Comparison of ENCODE assay signal across 1 cellular context in genomic region chr10:75111367-75111905, GRCh38.
TF ChIP-seq lines count a peak whose summit lies in the region.

Gene SAMD8 (plus strand): TSS chr10:75111656. CDS start chr10:75150529, 38,873 bp downstream.

TF ChIP-seq in HEK293, 187 proteins besides CTCF, POLR2A, EP300 and RAD21 (continued from another document and continues in another):
- TF ChIP-seq ZSCAN4 (tag by site-specific recombination; IDR thresholded peaks at IDR 0.05) (0 out of 2 replicates have a peak, but pooled peaks have one; percentile 17), ZNF211 (tag by site-specific recombination; IDR thresholded peaks at IDR 0.05; ENCODE audit: low read depth) (no peak), ZNF529 (tag by site-specific recombination; IDR thresholded peaks at IDR 0.05; ENCODE audit: insufficient replicate concordance) (no peak), ZNF670 (tag by site-specific recombination; IDR thresholded peaks at IDR 0.05; ENCODE audit: low read depth) (no peak), BCL6B (tag by site-specific recombination; IDR thresholded peaks at IDR 0.05) (no peak), ZNF362 (tag by site-specific recombination; IDR thresholded peaks at IDR 0.05) (no peak), SCRT1 (tag by site-specific recombination; IDR thresholded peaks at IDR 0.05; ENCODE audit: borderline replicate concordance) (no peak), ZNF501 (tag by site-specific recombination; IDR thresholded peaks at IDR 0.05) (peak; percentile 94), ZBTB11 (tag by site-specific recombination; conservative IDR thresholded peaks at IDR 0.05; ENCODE audit: low read depth) (no peak; the same call in 1 of the 2 replicates), ZNF146 (tag by site-specific recombination; IDR thresholded peaks at IDR 0.05) (no peak; the same call in 1 of the 2 replicates), ZBTB7A (tag by site-specific recombination; IDR thresholded peaks at IDR 0.05; ENCODE audit: low read depth) (peak; percentile 56; the same call in 1 of the 2 replicates), ZBTB17 (tag by site-specific recombination; IDR thresholded peaks at IDR 0.05) (no peak), KLF17 (tag by site-specific recombination; IDR thresholded peaks at IDR 0.05) (0 out of 2 replicates have a peak, but pooled peaks have one; percentile 40), ZNF239 (tag by site-specific recombination; IDR thresholded peaks at IDR 0.05) (no peak), ZNF830 (tag by site-specific recombination; IDR thresholded peaks at IDR 0.05; ENCODE audit: low read depth) (no peak), ZNF423 (tag by site-specific recombination; IDR thresholded peaks at IDR 0.05) (no peak), SALL2 (tag by site-specific recombination; IDR thresholded peaks at IDR 0.05; ENCODE audit: borderline replicate concordance) (no peak), ZNF37A (tag by site-specific recombination; IDR thresholded peaks at IDR 0.05) (no peak), ZNF521 (tag by site-specific recombination; IDR thresholded peaks at IDR 0.05) (no peak), ZNF24 (tag by site-specific recombination; IDR thresholded peaks at IDR 0.05) (peak; percentile 61; the same call in 1 of the 2 replicates), ZIC2 (tag by site-specific recombination; IDR thresholded peaks at IDR 0.05) (peak; percentile 33), BCL11A (tag by site-specific recombination; IDR thresholded peaks at IDR 0.05; ENCODE audit: low read depth) (0 out of 2 replicates have a peak, but pooled peaks have one; percentile 35), ZNF184 (tag by site-specific recombination; IDR thresholded peaks at IDR 0.05) (no peak), ZNF645 (tag by site-specific recombination; IDR thresholded peaks at IDR 0.05) (no peak), ZBTB21 (tag by site-specific recombination; IDR thresholded peaks at IDR 0.05) (no peak), ZNF654 (tag by site-specific recombination; IDR thresholded peaks at IDR 0.05; ENCODE audit: low read depth) (no peak), ZNF76 (tag by site-specific recombination; IDR thresholded peaks at IDR 0.05; ENCODE audit: borderline replicate concordance, low read depth) (peak; percentile 73), INSM2 (tag by site-specific recombination; IDR thresholded peaks at IDR 0.05) (0 out of 2 replicates have a peak, but pooled peaks have one; percentile 10), ZNF560 (tag by site-specific recombination; IDR thresholded peaks at IDR 0.05; ENCODE audit: borderline replicate concordance) (no peak), ZNF223 (tag by site-specific recombination; IDR thresholded peaks at IDR 0.05) (no peak), ZNF16 (tag by site-specific recombination; IDR thresholded peaks at IDR 0.05; ENCODE audit: low read depth) (no peak), GLI2 (tag by site-specific recombination; IDR thresholded peaks at IDR 0.05; ENCODE audit: borderline replicate concordance, low read depth) (no peak), ZNF391 (tag by site-specific recombination; IDR thresholded peaks at IDR 0.05; ENCODE audit: borderline replicate concordance, low read depth) (0 out of 2 replicates have a peak, but pooled peaks have one; percentile 38), ZNF623 (tag by site-specific recombination; IDR thresholded peaks at IDR 0.05) (no peak), ZSCAN18 (tag by site-specific recombination; IDR thresholded peaks at IDR 0.05) (no peak), YY1 (tag by site-specific recombination; IDR thresholded peaks at IDR 0.05) (peak; percentile 37; the same call in 1 of the 2 replicates), GLI4 (tag by site-specific recombination; IDR thresholded peaks at IDR 0.05) (no peak), KLF10 (tag by site-specific recombination; IDR thresholded peaks at IDR 0.05) (peak; percentile 69), SETDB1 (IDR thresholded peaks at IDR 0.05; ENCODE audit: insufficient read length, low read length) (no peak), ZNF114 (tag by site-specific recombination; IDR thresholded peaks at IDR 0.05) (no peak), ZNF473 (tag by site-specific recombination; IDR thresholded peaks at IDR 0.05) (no peak), ZNF138 (tag by site-specific recombination; IDR thresholded peaks at IDR 0.05; ENCODE audit: borderline replicate concordance) (no peak), ZNF776 (tag by site-specific recombination; IDR thresholded peaks at IDR 0.05; ENCODE audit: borderline replicate concordance) (no peak)
- TF ChIP-seq, protein P1, sequence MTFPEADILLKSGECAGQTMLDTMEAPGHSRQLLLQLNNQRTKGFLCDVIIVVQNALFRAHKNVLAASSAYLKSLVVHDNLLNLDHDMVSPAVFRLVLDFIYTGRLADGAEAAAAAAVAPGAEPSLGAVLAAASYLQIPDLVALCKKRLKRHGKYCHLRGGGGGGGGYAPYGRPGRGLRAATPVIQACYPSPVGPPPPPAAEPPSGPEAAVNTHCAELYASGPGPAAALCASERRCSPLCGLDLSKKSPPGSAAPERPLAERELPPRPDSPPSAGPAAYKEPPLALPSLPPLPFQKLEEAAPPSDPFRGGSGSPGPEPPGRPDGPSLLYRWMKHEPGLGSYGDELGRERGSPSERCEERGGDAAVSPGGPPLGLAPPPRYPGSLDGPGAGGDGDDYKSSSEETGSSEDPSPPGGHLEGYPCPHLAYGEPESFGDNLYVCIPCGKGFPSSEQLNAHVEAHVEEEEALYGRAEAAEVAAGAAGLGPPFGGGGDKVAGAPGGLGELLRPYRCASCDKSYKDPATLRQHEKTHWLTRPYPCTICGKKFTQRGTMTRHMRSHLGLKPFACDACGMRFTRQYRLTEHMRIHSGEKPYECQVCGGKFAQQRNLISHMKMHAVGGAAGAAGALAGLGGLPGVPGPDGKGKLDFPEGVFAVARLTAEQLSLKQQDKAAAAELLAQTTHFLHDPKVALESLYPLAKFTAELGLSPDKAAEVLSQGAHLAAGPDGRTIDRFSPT (tag by site-specific recombination; IDR thresholded peaks at IDR 0.05), result no peak
- TF ChIP-seq, protein P2, sequence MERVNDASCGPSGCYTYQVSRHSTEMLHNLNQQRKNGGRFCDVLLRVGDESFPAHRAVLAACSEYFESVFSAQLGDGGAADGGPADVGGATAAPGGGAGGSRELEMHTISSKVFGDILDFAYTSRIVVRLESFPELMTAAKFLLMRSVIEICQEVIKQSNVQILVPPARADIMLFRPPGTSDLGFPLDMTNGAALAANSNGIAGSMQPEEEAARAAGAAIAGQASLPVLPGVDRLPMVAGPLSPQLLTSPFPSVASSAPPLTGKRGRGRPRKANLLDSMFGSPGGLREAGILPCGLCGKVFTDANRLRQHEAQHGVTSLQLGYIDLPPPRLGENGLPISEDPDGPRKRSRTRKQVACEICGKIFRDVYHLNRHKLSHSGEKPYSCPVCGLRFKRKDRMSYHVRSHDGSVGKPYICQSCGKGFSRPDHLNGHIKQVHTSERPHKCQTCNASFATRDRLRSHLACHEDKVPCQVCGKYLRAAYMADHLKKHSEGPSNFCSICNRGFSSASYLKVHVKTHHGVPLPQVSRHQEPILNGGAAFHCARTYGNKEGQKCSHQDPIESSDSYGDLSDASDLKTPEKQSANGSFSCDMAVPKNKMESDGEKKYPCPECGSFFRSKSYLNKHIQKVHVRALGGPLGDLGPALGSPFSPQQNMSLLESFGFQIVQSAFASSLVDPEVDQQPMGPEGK (tag by site-specific recombination; IDR thresholded peaks at IDR 0.05), result peak; percentile 94; the same call in 1 of the 2 replicates
- TF ChIP-seq, protein P3, sequence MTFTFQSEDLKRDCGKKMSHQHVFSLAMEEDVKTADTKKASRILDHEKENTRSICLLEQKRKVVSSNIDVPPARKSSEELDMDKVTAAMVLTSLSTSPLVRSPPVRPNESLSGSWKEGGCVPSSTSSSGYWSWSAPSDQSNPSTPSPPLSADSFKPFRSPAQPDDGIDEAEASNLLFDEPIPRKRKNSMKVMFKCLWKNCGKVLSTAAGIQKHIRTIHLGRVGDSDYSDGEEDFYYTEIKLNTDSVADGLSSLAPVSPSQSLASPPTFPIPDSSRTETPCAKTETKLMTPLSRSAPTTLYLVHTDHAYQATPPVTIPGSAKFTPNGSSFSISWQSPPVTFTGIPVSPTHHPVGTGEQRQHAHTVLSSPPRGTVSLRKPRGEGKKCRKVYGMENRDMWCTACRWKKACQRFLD (tag by site-specific recombination; IDR thresholded peaks at IDR 0.05), result no peak
